Comparison of ENCODE assay signal across 7 cellular contexts in the genomic region with DNA sequence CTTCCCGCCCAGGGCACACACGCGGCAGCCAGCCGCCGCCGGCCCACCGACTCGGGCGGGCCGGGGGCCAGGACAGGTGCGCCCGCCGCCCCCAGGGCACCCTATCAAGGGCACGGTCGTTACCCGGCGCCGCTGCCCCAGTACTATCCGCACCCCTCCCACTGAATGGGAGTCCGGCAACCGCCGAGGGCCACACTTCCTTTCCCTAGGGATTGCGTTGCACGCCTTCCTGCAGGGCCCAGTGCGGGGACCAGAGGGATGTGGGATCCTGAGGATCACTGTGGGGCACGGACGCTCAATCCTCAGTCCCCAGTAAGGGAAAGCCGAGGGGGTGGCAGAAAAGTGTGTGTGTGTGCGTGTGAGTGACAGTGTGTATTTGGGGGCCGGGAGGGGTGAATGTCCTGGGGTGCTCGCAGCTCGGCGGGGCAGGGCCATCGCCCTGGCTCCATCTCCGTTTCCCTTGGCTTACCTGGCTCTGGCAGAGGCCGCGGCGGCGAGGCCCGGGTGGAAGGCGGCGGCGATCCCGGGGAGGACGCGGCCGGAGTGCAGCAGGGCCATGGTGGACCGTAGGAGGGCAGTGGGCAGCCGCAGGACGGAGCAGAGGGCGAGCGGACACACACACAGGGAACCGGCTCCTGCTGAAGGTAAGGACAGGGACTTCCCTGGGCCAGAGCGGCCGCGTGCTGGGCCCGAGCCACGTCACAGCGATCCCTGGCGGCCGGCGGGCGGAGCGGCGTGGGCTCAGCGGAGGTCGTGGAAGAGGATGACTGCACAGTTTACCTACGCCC. TPM values are rescaled to one million over a fixed set of nuclear protein-coding genes. Genes with fewer than 3 reads are reported as not detected.
A peak's percentile ranks its signal among the peaks of the same experiment; 100 is the strongest.
DNase-seq lines count a peak whose midpoint lies in the region; ATAC-seq, FAIRE-seq and TF ChIP-seq lines count a peak whose summit lies in the region.

A gene (minus strand): TSS at position 646 of the 788 bp plus-strand sequence. CDS start 88 bp downstream, at position 558.

- no peak for FAIRE-seq in astrocyte (lab: Jason Lieb, UNC)

- H3K36me3 Mint-ChIP-seq in astrocyte (ENCODE audit: low read depth, unreplicated experiment) = no peaks in the 10 kb centered on the region

- peak; percentile 78 for TF ChIP-seq POLR2A in GM15510 (IDR thresholded peaks at IDR 0.05; ENCODE audit: borderline replicate concordance, extremely low read depth, insufficient read length)

- H3K79me2 ChIP-seq in astrocyte (ENCODE audit: insufficient read depth, low read length) = peaks cover 55% of the 10 kb centered on the region

- H3K4me1 ChIP-seq in astrocyte (ENCODE audit: insufficient read depth, low read length) = peaks cover 9% of the 10 kb centered on the region

- H4K20me1 ChIP-seq in astrocyte (ENCODE audit: insufficient read depth, low read length) = peaks cover 41% of the 10 kb centered on the region

- no peaks in the 10 kb centered on the region for H3K9me3 Mint-ChIP-seq in astrocyte (ENCODE audit: unreplicated experiment)

- peak; percentile 63 for DNase-seq in NCI-H146 treated with DMSO at 0.1 percent for 48 hours (lab: John Stamatoyannopoulos, UW; ENCODE audit: unreplicated experiment)
- peak; percentile 78 for DNase-seq in astrocyte (ENCODE audit: low read depth)
- DNase-seq in hippocampal formation (lab: John Stamatoyannopoulos, UW) = peak; percentile 78 to 79
- no peak for DNase-seq in retinal pigment epithelial cell (ENCODE audit: low read depth)

- peak within 1 kb of the TSS; percentile 70 for H3K27ac ChIP-seq in astrocyte (ENCODE audit: low read depth, low read length)

- peak within 1 kb of the TSS; percentile 87 for H3K27ac Mint-ChIP-seq in astrocyte (ENCODE audit: unreplicated experiment)

- peak within 1 kb of the TSS; percentile 95 for H2AFZ ChIP-seq in astrocyte (ENCODE audit: low read depth, low read length)

- no peaks in the 10 kb centered on the region for H3K36me3 ChIP-seq in astrocyte (ENCODE audit: insufficient read depth, low read length)

- H3K4me3 Mint-ChIP-seq in astrocyte (ENCODE audit: unreplicated experiment) = peak within 1 kb of the TSS; percentile 99

- no peaks in the 10 kb centered on the region for H3K27me3 Mint-ChIP-seq in astrocyte (ENCODE audit: low read depth, unreplicated experiment)

- peak within 1 kb of the TSS; percentile 89 for H3K4me3 ChIP-seq in astrocyte (ENCODE audit: insufficient read depth, low read depth, low read length)
- H3K4me3 ChIP-seq in retinal pigment epithelial cell (ENCODE audit: low read length) = peak within 1 kb of the TSS; percentile 80

- H3K4me2 ChIP-seq in astrocyte (ENCODE audit: low read length) = peak within 1 kb of the TSS; percentile 85

- H3K9me3 ChIP-seq in astrocyte (ENCODE audit: insufficient read depth, low read depth, low read length) = no peaks in the 10 kb centered on the region

- TF ChIP-seq CTCF in astrocyte (IDR thresholded peaks at IDR 0.05; ENCODE audit: insufficient read depth, low read depth, low read length) (peak; percentile 65), retinal pigment epithelial cell (conservative IDR thresholded peaks at IDR 0.05; ENCODE audit: low read depth, low read length) (peak; percentile 78)

- intact Hi-C loops in T-helper 2 cell treated with Interferon-gamma antibody and Interleukin-4, amounts not matched to agents 100 ng/mL and 5 ng/mL, for 36 hours (cut with micrococcal nuclease) = loop anchor here (1.0 kb wide), 3 partner anchors 50 to 342 kb away; a partner anchor contains a TSS

- peak within 1 kb of the TSS; percentile 91 for H3K9ac ChIP-seq in astrocyte (ENCODE audit: low read length)

- H3K27me3 ChIP-seq in astrocyte (ENCODE audit: insufficient read depth, low read length) = no peaks in the 10 kb centered on the region

- ATAC-seq in HG02870 (IDR thresholded peaks at IDR 0.05; ENCODE audit: unreplicated experiment) = peak; percentile 88

- peaks cover 9% of the 10 kb centered on the region for H3K4me1 Mint-ChIP-seq in astrocyte (ENCODE audit: low read depth, unreplicated experiment)

RNA-seq across cellular contexts. Expression of the gene that starts here (rescaled TPM):
- total RNA-seq in T-helper 2 cell treated with Interferon-gamma antibody and Interleukin-4, amounts not matched to agents 100 ng/mL and 5 ng/mL, for 36 hours = 85.3 and 86.6 TPM in 2 replicates
- 100 and 106 TPM in 2 replicates for total RNA-seq in astrocyte
